Comparison of ENCODE assay signal across 13 cellular contexts in the genomic region with DNA sequence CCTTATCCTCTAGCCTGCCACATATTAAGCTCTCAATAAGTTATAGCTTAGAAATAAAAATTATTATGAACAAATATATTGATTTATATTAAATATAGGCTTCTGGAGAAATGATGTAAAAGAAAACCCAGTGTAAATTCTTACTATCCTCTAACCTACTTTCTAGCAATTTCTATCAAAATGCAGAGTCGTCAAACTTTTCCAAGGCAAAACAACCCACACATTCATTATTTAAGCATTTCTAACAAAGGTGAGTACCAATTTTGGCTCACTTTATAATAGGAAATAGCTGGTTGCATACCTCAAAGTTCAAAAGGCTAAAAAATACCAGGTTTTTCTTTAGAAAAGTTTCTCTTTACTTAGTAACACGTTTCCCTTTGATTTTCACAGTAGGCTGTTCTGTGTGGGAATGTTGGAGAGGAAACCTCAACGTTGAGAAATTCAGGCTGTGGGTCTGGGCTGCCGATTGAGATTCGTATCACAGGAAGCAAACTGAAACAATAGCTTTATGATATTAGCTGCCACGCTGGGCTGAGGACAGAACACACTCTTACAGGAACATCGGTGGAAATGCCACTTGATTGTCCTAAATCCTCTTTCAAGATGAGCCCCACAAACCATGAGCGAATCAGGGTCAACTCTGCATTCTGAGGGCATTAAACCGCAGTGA. TPM values are rescaled to one million over a fixed set of nuclear protein-coding genes. Genes with fewer than 3 reads are reported as not detected.
DNase-seq lines count a peak whose midpoint lies in the region; TF ChIP-seq lines count a peak whose summit lies in the region.
"Had no signal": no experiment of that assay in that cellular context is flagged by ENCODE, and none has a peak within 500 bp of the region (broad histone marks: within the 10 kb centered on the region; RNA-seq: fewer than 3 reads in every experiment).

No MANE protein-coding gene starts in this region.

- H3K9me3 Mint-ChIP-seq in T-helper 1 cell treated with Interleukin-12 subunit alpha and Interleukin-12 subunit beta and Interleukin-4 antibody, amounts not matched to agents 30 μg/mL and 1 μg/mL, for 36 hours = no peaks in the 10 kb centered on the region

- TF ChIP-seq EP300 in SK-N-SH (IDR thresholded peaks at IDR 0.05; ENCODE audit: borderline replicate concordance in 1 of 2, low read depth in 1 of 2, low read length in 1 of 2) = peak in 1 of 2 experiments; percentile 28; a peak in 1 of 4 replicates

- 71% methylated on average over 9 of the region's 9 CpGs for WGBS in SK-N-SH (ENCODE audit: low lambda C conversion rate)

- peaks cover 32 to 76% of the 10 kb centered on the region in 2 experiments for H3K36me3 ChIP-seq in SK-N-SH (replicated peaks in 1 of 2; ENCODE audit: control insufficient read depth in 1 of 2, insufficient read depth in 2 of 2, low read length in 1 of 2)
- peaks cover 10 to 23% (median 13%) of the 10 kb centered on the region in 3 donors for H3K36me3 ChIP-seq in skeletal muscle tissue (ENCODE audit: control insufficient read depth in 3 of 3, insufficient read depth in 3 of 3, low read length in 3 of 3)

- H3K4me3 ChIP-seq in SK-N-SH (ENCODE audit: low read depth in 2 of 2, low read length in 1 of 2) (no peak overlapping the region), skeletal muscle tissue (ENCODE audit: low read length in 3 of 3) (no peak overlapping the region)
- H3K4me3 ChIP-seq: GM23248 had no signal

- H3K4me2 ChIP-seq in SK-N-SH = no peak overlapping the region

- no peaks in the 10 kb centered on the region for H3F3A ChIP-seq in SK-N-SH (replicated peaks; ENCODE audit: insufficient read depth)

- H3K4me1 ChIP-seq in SK-N-SH (ENCODE audit: control insufficient read depth in 1 of 2, insufficient read depth in 2 of 2, low read depth in 1 of 2, low read length in 1 of 2) (peaks cover 0 to 77% of the 10 kb centered on the region in 2 experiments; a peak in 2 of 4 replicates), skeletal muscle tissue (ENCODE audit: control insufficient read depth in 3 of 3, insufficient read depth in 3 of 3, low read length in 3 of 3) (peaks cover 25 to 40% (median 29%) of the 10 kb centered on the region in 3 donors)

- H3K4me3 Mint-ChIP-seq in T-helper 1 cell treated with Interleukin-12 subunit alpha and Interleukin-12 subunit beta and Interleukin-4 antibody, amounts not matched to agents 30 μg/mL and 1 μg/mL, for 36 hours = peak overlapping the region; percentile 76

- H2AFZ ChIP-seq in SK-N-SH (ENCODE audit: low read depth) = no peak overlapping the region
- H2AFZ ChIP-seq: GM23248 had no signal

- POLR2A ChIA-PET in SK-N-SH (lab: Yijun Ruan, JAX) = interaction anchor here (1.5 to 1.6 kb wide), 3 partner anchors 11 to 53 kb away, joined by 3 to 7 read pairs (median 7); a partner anchor contains a TSS

- H3K9me3 ChIP-seq in SK-N-SH (no peaks in the 10 kb centered on the region), skeletal muscle tissue (ENCODE audit: control insufficient read depth in 3 of 3, low read length in 3 of 3) (no peaks in the 10 kb centered on the region)

- DNase-seq in T-helper 1 cell (no peak), SK-N-SH (peak; percentile 52), dermis blood vessel endothelial cell (peak; percentile 95), AG08395 (ENCODE audit: low spot score) (no peak), amygdala (lab: John Stamatoyannopoulos, UW) (no peak), NOMO-1 (lab: John Stamatoyannopoulos, UW; ENCODE audit: unreplicated experiment in 2 of 2) (no peak)
- DNase-seq: 8988T, GM23248, NCI-H1105 treated with DMSO at 0.1 percent for 48 hours, right cardiac atrium had no signal

- TF ChIP-seq CTCF in SK-N-SH (IDR thresholded peaks at IDR 0.05) = no peak

- peak overlapping the region in 1 of 2 experiments; percentile 90; a peak in 2 of 4 replicates for H3K27ac ChIP-seq in SK-N-SH (ENCODE audit: low read depth in 2 of 2, low read length in 1 of 2)
- H3K27ac ChIP-seq in skeletal muscle tissue (ENCODE audit: low read depth, low read length) = peak overlapping the region; percentile 23
- H3K27ac ChIP-seq: GM23248, VCaP had no signal

- TF ChIP-seq RAD21 in SK-N-SH (IDR thresholded peaks at IDR 0.05; ENCODE audit: low read length) = peak; percentile 14; the same call in 1 of the 2 replicates

- no peaks in the 10 kb centered on the region for H3K9me2 ChIP-seq in SK-N-SH

- CTCF ChIA-PET in SK-N-SH (lab: Yijun Ruan, JAX) = interaction anchor here (1.0 to 2.2 kb wide), 9 partner anchors 9 to 539 kb away, joined by 3 to 10 read pairs (median 5); a partner anchor contains a TSS

- peak overlapping the region; percentile 91 for H3K27ac Mint-ChIP-seq in T-helper 1 cell treated with Interleukin-12 subunit alpha and Interleukin-12 subunit beta and Interleukin-4 antibody, amounts not matched to agents 30 μg/mL and 1 μg/mL, for 36 hours

- peaks cover 56% of the 10 kb centered on the region for H3K4me1 Mint-ChIP-seq in T-helper 1 cell treated with Interleukin-12 subunit alpha and Interleukin-12 subunit beta and Interleukin-4 antibody, amounts not matched to agents 30 μg/mL and 1 μg/mL, for 36 hours (ENCODE audit: low read depth)

- peaks cover 22% of the 10 kb centered on the region for H3K79me2 ChIP-seq in SK-N-SH (ENCODE audit: insufficient read depth)

- no peak overlapping the region for H3K9ac ChIP-seq in SK-N-SH
- no peak overlapping the region for H3K9ac ChIP-seq in skeletal muscle tissue (ENCODE audit: low read depth in 1 of 3, low read length in 3 of 3)
- H3K9ac ChIP-seq: GM23248 had no signal

- H3K27me3 ChIP-seq in SK-N-SH (ENCODE audit: insufficient read depth) (no peaks in the 10 kb centered on the region), skeletal muscle tissue (ENCODE audit: control insufficient read depth in 3 of 3, insufficient read depth in 3 of 3, low read length in 3 of 3) (no peaks in the 10 kb centered on the region)

- peaks cover 8% of the 10 kb centered on the region for H3K36me3 Mint-ChIP-seq in T-helper 1 cell treated with Interleukin-12 subunit alpha and Interleukin-12 subunit beta and Interleukin-4 antibody, amounts not matched to agents 30 μg/mL and 1 μg/mL, for 36 hours (ENCODE audit: low read depth)

- H4K20me1 ChIP-seq in SK-N-SH (ENCODE audit: insufficient read depth) = peaks cover 7% of the 10 kb centered on the region; the same call in 1 of the 2 replicates

- H3K27me3 Mint-ChIP-seq in T-helper 1 cell treated with Interleukin-12 subunit alpha and Interleukin-12 subunit beta and Interleukin-4 antibody, amounts not matched to agents 30 μg/mL and 1 μg/mL, for 36 hours (ENCODE audit: low read depth) = no peaks in the 10 kb centered on the region

TF ChIP-seq in SK-N-SH, 30 proteins besides CTCF, POLR2A, EP300 and RAD21:
- TF ChIP-seq SIN3A (IDR thresholded peaks at IDR 0.05; ENCODE audit: borderline replicate concordance, low read depth, low read length) = no peak
- TF ChIP-seq MEF2A (IDR thresholded peaks at IDR 0.05; ENCODE audit: borderline replicate concordance, low read depth) = no peak
- TF ChIP-seq GATA2 (CRISPR knock-in tag; IDR thresholded peaks at IDR 0.05) = peak; percentile 53
- TF ChIP-seq MXI1 (IDR thresholded peaks at IDR 0.05; ENCODE audit: low read depth, low read length) = no peak
- peak; percentile 92 for TF ChIP-seq RCOR1 (IDR thresholded peaks at IDR 0.05; ENCODE audit: low read length)
TF ChIP-seq in SK-N-SH: peak in this region for 2.

RNA-seq across cellular contexts. Expression of a gene that starts 53.0 kb away (rescaled TPM):
- 69.2 and 92.2 TPM in 2 replicates for polyA plus RNA-seq in SK-N-SH (2012; rRNA removed)
- 66.4 and 74.6 TPM in 2 replicates for polyA plus RNA-seq in SK-N-SH (2012; cell fraction: cytosol; rRNA removed)
- 83.4 and 100 TPM in 2 replicates for polyA plus RNA-seq in SK-N-SH (2012; cell fraction: nucleus; rRNA removed)
- 283 and 362 TPM in 2 replicates for total RNA-seq in dermis blood vessel endothelial cell
- 13.6 TPM for total RNA-seq in skeletal muscle tissue

Comparison
In these comparisons a context has a peak if more than half of its experiments do, and no peak if none do; other contexts are left out.
1. DNase-seq: peak in SK-N-SH (single experiment) and dermis blood vessel endothelial cell (single experiment); none in T-helper 1 cell (0 of 5), AG08395 (single experiment), amygdala (0 of 56) and NOMO-1 (0 of 2).
2. RNA of a gene that starts 53.0 kb away (total RNA-seq): 283 to 362 TPM in dermis blood vessel endothelial cell; 13.6 TPM in skeletal muscle tissue (single experiment); every median in the first group is over 10 times any median in the second.